1 cellular context compared by ENCODE assay signal in the genomic region with DNA sequence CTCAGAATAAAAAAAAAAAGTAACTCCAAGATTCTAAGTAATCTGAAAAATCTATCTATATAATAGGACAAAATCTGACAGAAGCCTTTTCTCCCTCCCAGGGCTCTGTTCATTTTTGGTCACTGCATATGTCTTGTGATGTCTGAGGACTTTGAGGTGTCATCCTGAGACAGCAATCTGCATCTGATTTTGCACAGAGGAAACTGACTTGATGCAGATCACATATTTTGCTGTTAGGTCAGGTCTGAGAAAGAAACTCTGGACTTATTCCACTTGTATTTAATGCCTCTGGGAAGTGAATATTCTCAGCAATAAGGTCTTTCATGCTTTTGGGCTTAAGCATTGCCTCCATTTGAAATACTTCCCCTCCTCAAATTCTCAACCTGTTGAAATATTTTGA.
TF ChIP-seq lines count a peak whose summit lies in the region.

No MANE protein-coding gene starts in this region.

TF ChIP-seq in SK-N-SH, 30 proteins besides CTCF, POLR2A, EP300 and RAD21 (continued from another document):
- TF ChIP-seq, protein P1, sequence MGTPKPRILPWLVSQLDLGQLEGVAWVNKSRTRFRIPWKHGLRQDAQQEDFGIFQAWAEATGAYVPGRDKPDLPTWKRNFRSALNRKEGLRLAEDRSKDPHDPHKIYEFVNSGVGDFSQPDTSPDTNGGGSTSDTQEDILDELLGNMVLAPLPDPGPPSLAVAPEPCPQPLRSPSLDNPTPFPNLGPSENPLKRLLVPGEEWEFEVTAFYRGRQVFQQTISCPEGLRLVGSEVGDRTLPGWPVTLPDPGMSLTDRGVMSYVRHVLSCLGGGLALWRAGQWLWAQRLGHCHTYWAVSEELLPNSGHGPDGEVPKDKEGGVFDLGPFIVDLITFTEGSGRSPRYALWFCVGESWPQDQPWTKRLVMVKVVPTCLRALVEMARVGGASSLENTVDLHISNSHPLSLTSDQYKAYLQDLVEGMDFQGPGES (IDR thresholded peaks at IDR 0.05; ENCODE audit: low read depth, low read length) = no peak
- TF ChIP-seq CHD2 (IDR thresholded peaks at IDR 0.05; ENCODE audit: low read length, partially characterized antibody) = no peak
- TF ChIP-seq, protein P2, sequence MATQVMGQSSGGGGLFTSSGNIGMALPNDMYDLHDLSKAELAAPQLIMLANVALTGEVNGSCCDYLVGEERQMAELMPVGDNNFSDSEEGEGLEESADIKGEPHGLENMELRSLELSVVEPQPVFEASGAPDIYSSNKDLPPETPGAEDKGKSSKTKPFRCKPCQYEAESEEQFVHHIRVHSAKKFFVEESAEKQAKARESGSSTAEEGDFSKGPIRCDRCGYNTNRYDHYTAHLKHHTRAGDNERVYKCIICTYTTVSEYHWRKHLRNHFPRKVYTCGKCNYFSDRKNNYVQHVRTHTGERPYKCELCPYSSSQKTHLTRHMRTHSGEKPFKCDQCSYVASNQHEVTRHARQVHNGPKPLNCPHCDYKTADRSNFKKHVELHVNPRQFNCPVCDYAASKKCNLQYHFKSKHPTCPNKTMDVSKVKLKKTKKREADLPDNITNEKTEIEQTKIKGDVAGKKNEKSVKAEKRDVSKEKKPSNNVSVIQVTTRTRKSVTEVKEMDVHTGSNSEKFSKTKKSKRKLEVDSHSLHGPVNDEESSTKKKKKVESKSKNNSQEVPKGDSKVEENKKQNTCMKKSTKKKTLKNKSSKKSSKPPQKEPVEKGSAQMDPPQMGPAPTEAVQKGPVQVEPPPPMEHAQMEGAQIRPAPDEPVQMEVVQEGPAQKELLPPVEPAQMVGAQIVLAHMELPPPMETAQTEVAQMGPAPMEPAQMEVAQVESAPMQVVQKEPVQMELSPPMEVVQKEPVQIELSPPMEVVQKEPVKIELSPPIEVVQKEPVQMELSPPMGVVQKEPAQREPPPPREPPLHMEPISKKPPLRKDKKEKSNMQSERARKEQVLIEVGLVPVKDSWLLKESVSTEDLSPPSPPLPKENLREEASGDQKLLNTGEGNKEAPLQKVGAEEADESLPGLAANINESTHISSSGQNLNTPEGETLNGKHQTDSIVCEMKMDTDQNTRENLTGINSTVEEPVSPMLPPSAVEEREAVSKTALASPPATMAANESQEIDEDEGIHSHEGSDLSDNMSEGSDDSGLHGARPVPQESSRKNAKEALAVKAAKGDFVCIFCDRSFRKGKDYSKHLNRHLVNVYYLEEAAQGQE (IDR thresholded peaks at IDR 0.05; ENCODE audit: low read depth, low read length) = no peak
- TF ChIP-seq FOXM1 (IDR thresholded peaks at IDR 0.05; ENCODE audit: low read depth) = no peak
- TF ChIP-seq YY1 (IDR thresholded peaks at IDR 0.05; ENCODE audit: low read depth) = no peak
- TF ChIP-seq SIN3A (IDR thresholded peaks at IDR 0.05; ENCODE audit: borderline replicate concordance, low read depth, low read length) = no peak
- TF ChIP-seq, protein P3, sequence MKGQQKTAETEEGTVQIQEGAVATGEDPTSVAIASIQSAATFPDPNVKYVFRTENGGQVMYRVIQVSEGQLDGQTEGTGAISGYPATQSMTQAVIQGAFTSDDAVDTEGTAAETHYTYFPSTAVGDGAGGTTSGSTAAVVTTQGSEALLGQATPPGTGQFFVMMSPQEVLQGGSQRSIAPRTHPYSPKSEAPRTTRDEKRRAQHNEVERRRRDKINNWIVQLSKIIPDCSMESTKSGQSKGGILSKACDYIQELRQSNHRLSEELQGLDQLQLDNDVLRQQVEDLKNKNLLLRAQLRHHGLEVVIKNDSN (IDR thresholded peaks at IDR 0.05; ENCODE audit: borderline replicate concordance, low read depth) = no peak
- TF ChIP-seq GATA2 (CRISPR knock-in tag; IDR thresholded peaks at IDR 0.05) = no peak
- no peak for TF ChIP-seq TEAD4 (IDR thresholded peaks at IDR 0.05; ENCODE audit: borderline replicate concordance, insufficient read depth)
